ENCODE assay signal across 1 cellular context in genomic region chr1:85707990-85708825, GRCh38.
A peak's percentile ranks its signal among the peaks of the same experiment; 100 is the strongest.
TF ChIP-seq lines count a peak whose summit lies in the region.

ZNHIT6 (minus strand) TSS chr1:85708433; CDS start chr1:85708284, 149 bp downstream.

TF ChIP-seq in WTC11, 78 proteins besides CTCF, POLR2A, EP300 and RAD21 (continued from another document):
- no peak for TF ChIP-seq ZNF532 (CRISPR knock-in tag; IDR thresholded peaks at IDR 0.05; ENCODE audit: borderline replicate concordance)
- no peak; the same call in 1 of the 2 replicates for TF ChIP-seq ZBTB21 (CRISPR knock-in tag; IDR thresholded peaks at IDR 0.05; ENCODE audit: borderline replicate concordance)
- TF ChIP-seq SMAD3 (CRISPR knock-in tag; IDR thresholded peaks at IDR 0.05; ENCODE audit: borderline replicate concordance): peak; percentile 71; the same call in 1 of the 2 replicates
- 0 out of 2 replicates have a peak, but pooled peaks have one; percentile 69 for TF ChIP-seq ZNF232 (CRISPR knock-in tag; IDR thresholded peaks at IDR 0.05)
- TF ChIP-seq NR3C1 (CRISPR knock-in tag; conservative IDR thresholded peaks at IDR 0.05; ENCODE audit: low read depth): no peak
- no peak for TF ChIP-seq NFE2L1 (CRISPR knock-in tag; IDR thresholded peaks at IDR 0.05)
TF ChIP-seq in WTC11: peak in this region for 12.
